ENCODE assay signal across 26 cellular contexts in the genomic region with DNA sequence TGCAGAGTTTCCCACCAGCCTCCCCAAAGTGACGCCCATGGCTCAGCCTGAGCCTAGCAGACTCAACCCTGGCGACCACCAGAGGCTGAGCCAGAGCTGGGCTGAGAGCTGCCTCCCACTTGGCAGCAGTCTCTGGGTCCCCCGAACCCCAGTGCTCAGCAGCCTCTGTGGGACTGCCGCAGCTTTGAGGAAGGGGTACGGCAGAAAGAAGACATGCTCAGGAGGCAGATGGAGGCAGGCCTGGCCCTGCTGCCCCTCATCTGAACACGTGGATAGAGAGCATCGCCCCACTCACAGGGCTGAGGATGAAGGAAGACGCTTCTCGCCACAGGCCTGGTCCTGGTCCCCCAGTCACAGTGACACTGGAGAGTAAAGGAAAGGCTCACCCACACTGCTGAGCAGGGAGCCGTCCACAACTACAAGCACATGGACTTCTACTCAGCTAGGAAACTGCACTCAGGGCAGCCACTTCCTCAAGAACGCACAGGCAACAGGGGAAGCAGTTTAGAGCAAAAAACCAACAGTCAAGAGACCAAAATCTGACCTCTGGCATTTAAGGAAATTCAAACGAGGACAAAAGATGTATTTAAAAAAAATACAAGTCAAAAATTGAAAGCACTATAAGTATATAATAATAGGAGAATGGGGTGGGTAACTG. TPM values are rescaled to one million over a fixed set of nuclear protein-coding genes. Genes with fewer than 3 reads are reported as not detected.
DNase-seq lines count a peak whose midpoint lies in the region; ATAC-seq and TF ChIP-seq lines count a peak whose summit lies in the region.
"Had no signal": no experiment of that assay in that cellular context is flagged by ENCODE, and none has a peak within 500 bp of the region (broad histone marks: within the 10 kb centered on the region; RNA-seq: fewer than 3 reads in every experiment).

No MANE protein-coding gene starts in this region.

- H2BK120ac ChIP-seq in H9 (ENCODE audit: low read depth, low read length, poor library complexity, severe bottlenecking), result no peak overlapping the region

- no peak overlapping the region for H3K56ac ChIP-seq in H9 (ENCODE audit: insufficient read length, low read depth, low read length)

- ATAC-seq in activated CD4-positive, alpha-beta T cell treated with anti-CD3 and anti-CD28 coated beads for 36 hours, result no peak
- no peak for ATAC-seq in WTC11
- ATAC-seq in naive thymus-derived CD4-positive, alpha-beta T cell, result no peak
- no peak for ATAC-seq in HG02884 (IDR thresholded peaks at IDR 0.05; ENCODE audit: unreplicated experiment)

- peaks cover 24% of the 10 kb centered on the region for H3K4me1 Mint-ChIP-seq in activated CD4-positive, alpha-beta T cell treated with anti-CD3 and anti-CD28 coated beads for 36 hours
- no peaks in the 10 kb centered on the region for H3K4me1 Mint-ChIP-seq in WTC11
- H3K4me1 Mint-ChIP-seq in naive thymus-derived CD4-positive, alpha-beta T cell, result peaks cover 9 to 27% (median 21%) of the 10 kb centered on the region in 7 donors
- H3K4me1 Mint-ChIP-seq in H9, result no peaks in the 10 kb centered on the region
- no peaks in the 10 kb centered on the region for H3K4me1 Mint-ChIP-seq in nephron progenitor cell

- WGBS in H9 (ENCODE audit: extremely low coverage, insufficient read length, low lambda C conversion rate), result no CpG with 5 or more reads among the region's 12 CpGs

- peak overlapping the region; percentile 10 for H3K27ac Mint-ChIP-seq in activated CD4-positive, alpha-beta T cell treated with anti-CD3 and anti-CD28 coated beads for 36 hours
- H3K27ac Mint-ChIP-seq in WTC11 (peak overlapping the region; percentile 33; the same call in 1 of the 2 replicates), H9 (peak overlapping the region in 1 of 3 experiments; percentile 49; a peak in 1 of 7 replicates), nephron progenitor cell (no peak overlapping the region)
- peak overlapping the region in 7 of 9 donors; percentile 0 to 88 (median 49) for H3K27ac Mint-ChIP-seq in naive thymus-derived CD4-positive, alpha-beta T cell
- H3K27ac Mint-ChIP-seq: neural progenitor cell had no signal

- no peak overlapping the region for H3K23ac ChIP-seq in H9 (ENCODE audit: insufficient read length, low read depth, low read length)

- no peak overlapping the region for H2BK12ac ChIP-seq in H9 (ENCODE audit: insufficient read length, low read depth, low read length)

- H2BK15ac ChIP-seq in H9 (ENCODE audit: low read depth, low read length), result no peak overlapping the region

- H3K4me1 ChIP-seq in KMS-11 (ENCODE audit: low read depth, poor library complexity, severe bottlenecking) (peaks cover 98% of the 10 kb centered on the region), H9 (ENCODE audit: insufficient read depth, low read length) (no peaks in the 10 kb centered on the region)
- H3K4me1 ChIP-seq in naive thymus-derived CD4-positive, alpha-beta T cell (ENCODE audit: control insufficient read depth in 2 of 2, insufficient read depth in 2 of 2, low read length in 2 of 2), result no peaks in the 10 kb centered on the region
- H3K4me1 ChIP-seq: neural progenitor cell, upper lobe of left lung had no signal

- no peak overlapping the region for H4K91ac ChIP-seq in H9 (ENCODE audit: insufficient read length, low read depth, low read length)

- H3K4me3 Mint-ChIP-seq in activated CD4-positive, alpha-beta T cell treated with anti-CD3 and anti-CD28 coated beads for 36 hours, result no peak overlapping the region
- no peak overlapping the region for H3K4me3 Mint-ChIP-seq in WTC11
- H3K4me3 Mint-ChIP-seq in naive thymus-derived CD4-positive, alpha-beta T cell, result no peak overlapping the region
- H3K4me3 Mint-ChIP-seq in H9, result no peak overlapping the region
- H3K4me3 Mint-ChIP-seq in nephron progenitor cell, result no peak overlapping the region
- H3K4me3 Mint-ChIP-seq: HFFc6, neural progenitor cell had no signal

- no peak overlapping the region for H2AFZ ChIP-seq in KMS-11 (ENCODE audit: low read depth)
- H2AFZ ChIP-seq in H9 (ENCODE audit: low read length), result no peak overlapping the region
- H2AFZ ChIP-seq: neural progenitor cell had no signal

- H3K9ac ChIP-seq in KMS-11, result peak overlapping the region; percentile 59; the same call in 1 of the 2 replicates
- no peak overlapping the region for H3K9ac ChIP-seq in H9 (ENCODE audit: extremely low read depth, insufficient read length, low read length)
- H3K9ac ChIP-seq: neural progenitor cell had no signal

- CTCF ChIA-PET in activated CD4-positive, alpha-beta T cell treated with anti-CD3 and anti-CD28 coated beads for 36 hours (lab: Charles Lee), result no interaction called here
- CTCF ChIA-PET in WTC11 (lab: Charles Lee), result no interaction called here
- CTCF ChIA-PET in naive thymus-derived CD4-positive, alpha-beta T cell (lab: Charles Lee), result no interaction called here

- H3T11ph ChIP-seq in H9 (ENCODE audit: low read length), result no peak overlapping the region

- no peak overlapping the region for H4K8ac ChIP-seq in H9 (replicated peaks; ENCODE audit: insufficient read length, low read depth, low read length)

- H3K4ac ChIP-seq in H9 (ENCODE audit: low read depth, low read length), result no peak overlapping the region

- H3K27ac ChIP-seq in KMS-11 (peak overlapping the region; percentile 94), H9 (ENCODE audit: insufficient read length, low read depth, low read length) (no peak overlapping the region)
- H3K27ac ChIP-seq in naive thymus-derived CD4-positive, alpha-beta T cell (ENCODE audit: low read depth, low read length), result no peak overlapping the region
- H3K27ac ChIP-seq: adrenal gland, neural progenitor cell, upper lobe of left lung had no signal

- H3K79me2 ChIP-seq in KMS-11 (ENCODE audit: insufficient read depth, low read depth) (peaks cover 26% of the 10 kb centered on the region; the same call in 1 of the 2 replicates), H9 (ENCODE audit: insufficient read depth, low read length) (no peaks in the 10 kb centered on the region)

- H2BK20ac ChIP-seq in H9 (ENCODE audit: low read depth, low read length, poor library complexity, severe bottlenecking), result no peak overlapping the region

- no peaks in the 10 kb centered on the region for H3K9me3 Mint-ChIP-seq in activated CD4-positive, alpha-beta T cell treated with anti-CD3 and anti-CD28 coated beads for 36 hours (ENCODE audit: low read depth)
- H3K9me3 Mint-ChIP-seq in WTC11 (no peaks in the 10 kb centered on the region), H9 (no peaks in the 10 kb centered on the region), nephron progenitor cell (no peaks in the 10 kb centered on the region)
- no peaks in the 10 kb centered on the region for H3K9me3 Mint-ChIP-seq in naive thymus-derived CD4-positive, alpha-beta T cell
- H3K9me3 Mint-ChIP-seq: HFFc6, neural progenitor cell had no signal

- no peak overlapping the region for H2AK5ac ChIP-seq in H9 (ENCODE audit: insufficient read length, low read length)

- no peak overlapping the region for H3K18ac ChIP-seq in H9 (ENCODE audit: insufficient read length, low read depth, low read length)

- H4K20me1 ChIP-seq in KMS-11 (ENCODE audit: insufficient read depth) (no peaks in the 10 kb centered on the region), H9 (ENCODE audit: control insufficient read depth, insufficient read depth, insufficient read length) (no peaks in the 10 kb centered on the region)

- no peak overlapping the region for H3K14ac ChIP-seq in H9 (ENCODE audit: insufficient read depth, low read length)

- no peaks in the 10 kb centered on the region for H3K23me2 ChIP-seq in H9 (ENCODE audit: insufficient read length, low read depth, low read length, poor library complexity, severe bottlenecking)

- peak overlapping the region; percentile 96 for H3K4me2 ChIP-seq in KMS-11
- no peak overlapping the region for H3K4me2 ChIP-seq in H9 (ENCODE audit: insufficient read depth, insufficient read length, low read length)
- H3K4me2 ChIP-seq: neural progenitor cell had no signal

- peaks cover 79% of the 10 kb centered on the region for H3K36me3 Mint-ChIP-seq in activated CD4-positive, alpha-beta T cell treated with anti-CD3 and anti-CD28 coated beads for 36 hours (ENCODE audit: low read depth)
- H3K36me3 Mint-ChIP-seq in WTC11 (peaks cover 63% of the 10 kb centered on the region), H9 (ENCODE audit: insufficient read depth in 1 of 3, low read depth in 3 of 3) (peaks cover 42 to 94% (median 87%) of the 10 kb centered on the region in 3 experiments), nephron progenitor cell (ENCODE audit: low read depth) (peaks cover 65% of the 10 kb centered on the region)
- peaks cover 20 to 77% (median 31%) of the 10 kb centered on the region in 5 donors for H3K36me3 Mint-ChIP-seq in naive thymus-derived CD4-positive, alpha-beta T cell

- no peaks in the 10 kb centered on the region for H3K9me3 ChIP-seq in naive thymus-derived CD4-positive, alpha-beta T cell (ENCODE audit: control insufficient read depth in 2 of 3, low read length in 3 of 3)
- no peaks in the 10 kb centered on the region for H3K9me3 ChIP-seq in H9 (ENCODE audit: control insufficient read depth, low read depth, low read length)
- H3K9me3 ChIP-seq: adrenal gland, heart right ventricle, upper lobe of left lung had no signal

- H3K27me3 Mint-ChIP-seq in activated CD4-positive, alpha-beta T cell treated with anti-CD3 and anti-CD28 coated beads for 36 hours, result no peaks in the 10 kb centered on the region
- no peaks in the 10 kb centered on the region for H3K27me3 Mint-ChIP-seq in WTC11 (ENCODE audit: low read depth)
- H3K27me3 Mint-ChIP-seq in naive thymus-derived CD4-positive, alpha-beta T cell, result no peaks in the 10 kb centered on the region
- no peaks in the 10 kb centered on the region for H3K27me3 Mint-ChIP-seq in H9 (ENCODE audit: low read depth)
- no peaks in the 10 kb centered on the region for H3K27me3 Mint-ChIP-seq in nephron progenitor cell (ENCODE audit: low read depth, poor library complexity)

- H4K5ac ChIP-seq in H9 (ENCODE audit: insufficient read length, low read depth, low read length), result no peak overlapping the region

- POLR2A ChIA-PET in activated CD4-positive, alpha-beta T cell treated with anti-CD3 and anti-CD28 coated beads for 36 hours (lab: Charles Lee), result no interaction called here
- POLR2A ChIA-PET in WTC11 (lab: Charles Lee), result no interaction called here
- POLR2A ChIA-PET in naive thymus-derived CD4-positive, alpha-beta T cell (lab: Charles Lee), result no interaction called here

- no peak for TF ChIP-seq CTCF in KMS-11 (conservative IDR thresholded peaks at IDR 0.05; ENCODE audit: low read depth, low read length)
- no peak for TF ChIP-seq CTCF in WTC11 (IDR thresholded peaks at IDR 0.05)
- TF ChIP-seq CTCF in H9 (conservative IDR thresholded peaks at IDR 0.05), result no peak
- TF ChIP-seq CTCF in nephron progenitor cell (IDR thresholded peaks at IDR 0.05), result no peak

- no peaks in the 10 kb centered on the region for H3K79me1 ChIP-seq in H9 (ENCODE audit: insufficient read depth, low read depth, low read length, poor library complexity, severe bottlenecking)

- DNase-seq in activated CD4-positive, alpha-beta T cell treated with anti-CD3 and anti-CD28 coated beads for 36 hours, result no peak
- no peak for DNase-seq in activated CD4-positive, alpha-beta T cell treated with anti-CD3 and anti-CD28 coated beads for 48 hours
- DNase-seq in WTC11 (ENCODE audit: low spot score) (no peak), H9 (no peak), nephron progenitor cell (no peak)
- no peak for DNase-seq in naive thymus-derived CD4-positive, alpha-beta T cell
- DNase-seq: 8988T; C1 segment of cervical spinal cord; central memory CD4-positive, alpha-beta T cell; DMS79 treated with DMSO at 0.1 percent for 48 hours; effector CD8-positive, alpha-beta T cell; heart right ventricle; HFFc6; mesenchymal stem cell; NCI-H187; NCI-H446 treated with DMSO at 0.1 percent for 48 hours; NK-92 treated with Interleukin-12 subunit alpha and Interleukin-12 subunit beta, amount 100 ng/mL, for 24 hours; retina; stimulated activated naive CD4-positive, alpha-beta T cell had no signal

- H2BK5ac ChIP-seq in H9 (ENCODE audit: insufficient read length, low read length), result no peak overlapping the region

- intact Hi-C loops in activated CD4-positive, alpha-beta T cell treated with anti-CD3 and anti-CD28 coated beads for 36 hours (cut with DNase I, micrococcal nuclease), result no loop called here
- intact Hi-C loops in naive thymus-derived CD4-positive, alpha-beta T cell (cut with micrococcal nuclease), result no loop called here

- H3K36me3 ChIP-seq in KMS-11 (ENCODE audit: insufficient read depth), result peaks cover 11% of the 10 kb centered on the region; the same call in 1 of the 2 replicates
- peaks cover 41 to 94% (median 61%) of the 10 kb centered on the region in 3 experiments for H3K36me3 ChIP-seq in naive thymus-derived CD4-positive, alpha-beta T cell (ENCODE audit: control insufficient read depth in 2 of 3, insufficient read depth in 3 of 3, low read length in 3 of 3)
- H3K36me3 ChIP-seq: neural progenitor cell had no signal

- H3K4me3 ChIP-seq in KMS-11 (IDR thresholded peaks at IDR 0.05; ENCODE audit: insufficient read depth, low read depth, low read length), result no peak overlapping the region
- H3K4me3 ChIP-seq in naive thymus-derived CD4-positive, alpha-beta T cell (ENCODE audit: low read length), result no peak overlapping the region
- H3K4me3 ChIP-seq: adrenal gland, heart right ventricle, neural progenitor cell, upper lobe of left lung had no signal

- H3K27me3 ChIP-seq in KMS-11 (ENCODE audit: insufficient read depth, low read depth) (no peaks in the 10 kb centered on the region), H9 (ENCODE audit: insufficient read depth, low read length) (no peaks in the 10 kb centered on the region)
- no peaks in the 10 kb centered on the region for H3K27me3 ChIP-seq in naive thymus-derived CD4-positive, alpha-beta T cell (ENCODE audit: control insufficient read depth in 2 of 2, insufficient read depth in 2 of 2, low read length in 2 of 2)
- H3K27me3 ChIP-seq: adrenal gland, heart right ventricle, neural progenitor cell, upper lobe of left lung had no signal

RNA-seq across cellular contexts. Expression of a gene that starts 45.2 kb away (rescaled TPM):
- not detected for total RNA-seq in activated CD4-positive, alpha-beta T cell treated with anti-CD3 and anti-CD28 coated beads for 36 hours
- total RNA-seq in WTC11 (2021) (0.21 to 0.55 TPM (median 0.28 TPM) in 3 replicates), H9 (2021) (0.35 and 0.83 TPM in 2 replicates)
- total RNA-seq in naive thymus-derived CD4-positive, alpha-beta T cell, result under 1 TPM in 1 of 5 experiments, not detected in 4; 0.10 TPM
- polyA plus RNA-seq in naive thymus-derived CD4-positive, alpha-beta T cell, result not detected
- total RNA-seq: adrenal gland, HFFc6, M059J had no signal
- polyA plus RNA-seq: heart right ventricle, keratinocyte had no signal
